In the genomic region with DNA sequence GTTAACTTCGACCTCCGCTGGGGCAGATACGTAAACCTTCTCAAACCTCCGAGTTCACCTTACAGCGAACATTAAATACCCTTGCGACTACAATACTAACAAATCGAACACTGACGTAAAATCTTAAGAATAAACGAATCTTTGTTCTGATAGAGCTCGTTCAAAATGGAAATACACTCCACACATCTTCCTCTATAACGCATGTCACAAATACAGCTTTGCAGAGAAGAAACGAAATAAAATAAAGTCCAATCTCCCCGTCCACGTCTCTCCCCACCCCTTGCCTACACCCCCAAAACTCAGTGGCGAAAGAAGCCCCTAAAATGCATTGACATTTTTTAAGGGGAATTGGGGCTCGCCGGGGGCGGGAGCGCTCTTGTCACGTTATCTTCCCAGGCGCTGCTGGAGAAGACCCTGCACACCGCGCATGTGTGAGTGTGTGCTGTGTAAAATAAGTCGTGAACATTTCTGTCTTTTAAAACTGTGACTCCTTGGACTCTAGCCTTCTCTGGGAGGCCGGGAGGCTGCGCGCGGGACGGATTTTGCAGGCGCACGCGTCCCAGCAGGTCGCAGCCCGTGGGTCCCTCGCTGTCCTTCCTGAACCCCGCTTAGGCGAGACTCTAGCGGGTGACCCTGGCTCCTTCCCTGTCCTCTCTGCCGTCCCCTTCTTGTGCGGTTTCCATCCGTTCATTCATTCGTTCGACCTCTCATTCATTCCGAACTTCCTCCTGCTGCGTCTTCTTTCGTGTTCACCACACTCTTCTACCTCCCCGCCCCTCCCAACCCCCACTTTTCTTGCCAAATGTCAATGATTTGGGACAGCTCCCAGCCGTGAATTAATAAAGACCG, we compare ENCODE assay signal across 8 cellular contexts. TPM values are rescaled to one million over a fixed set of nuclear protein-coding genes. Genes with fewer than 3 reads are reported as not detected.
DNase-seq lines count a peak whose midpoint lies in the region; FAIRE-seq and TF ChIP-seq lines count a peak whose summit lies in the region.

No MANE protein-coding gene starts in this region.

- H2AK5ac ChIP-seq in H1 (ENCODE audit: low read depth, low read length) (0 out of 2 replicates have a peak overlapping the region, but pooled peaks have one; percentile 15), trophoblast cell (ENCODE audit: low read length) (no peak overlapping the region)

- no peak overlapping the region for H3K27ac ChIP-seq in H1 (ENCODE audit: low read depth, low read length)
- H3K27ac ChIP-seq in trophoblast cell (ENCODE audit: low read depth, low read length): no peak overlapping the region

- WGBS in H1 (ENCODE audit: extremely low coverage in 1 of 2, insufficient coverage in 1 of 2, insufficient read length in 1 of 2, insufficient replicate concordance in 2 of 2, low coverage in 1 of 2, low lambda C conversion rate in 2 of 2, missing lambda C conversion rate in 1 of 2), 2 experiments: 2% methylated on average over 49 of the region's 49 CpGs; no CpG with 5 or more reads in 1 of the 2 experiments
- WGBS in trophoblast cell (ENCODE audit: extremely low coverage, insufficient coverage, insufficient read length): no CpG with 5 or more reads among the region's 49 CpGs

- H4K12ac ChIP-seq in trophoblast cell (ENCODE audit: low read depth, low read length): no peak overlapping the region

- CTCF ChIA-PET in H1 (lab: Charles Lee; ENCODE audit: partially characterized antibody): interaction anchor here (0.6 to 4.4 kb wide), 2 partner anchors 11 to 44 kb away, joined by 3 to 27 read pairs; no protein-coding TSS in a partner anchor

- H3K23me2 ChIP-seq in H1 (ENCODE audit: low read depth, low read length): peaks cover 34% of the 10 kb centered on the region

- TF ChIP-seq CTCF in H1 (IDR thresholded peaks at IDR 0.05; ENCODE audit: control extremely low read depth in 1 of 3, insufficient read depth in 1 of 3, low read depth in 1 of 3, low read length in 3 of 3): no peak

- H3K4me3 ChIP-seq in H1 (ENCODE audit: extremely low read depth in 1 of 4, insufficient read depth in 2 of 4, low read depth in 3 of 4, low read length in 4 of 4): peak overlapping the region; percentile 22 to 68 (median 50); a peak in 7 of 8 replicates
- no peak overlapping the region for H3K4me3 ChIP-seq in trophoblast cell (ENCODE audit: low read depth, low read length)

- H3K27me3 ChIP-seq in H1 (replicated peaks in 1 of 4; ENCODE audit: control insufficient read depth in 3 of 4, extremely low read depth in 1 of 4, insufficient read depth in 3 of 4, low read length in 3 of 4) (peaks cover 63 to 96% (median 89%) of the 10 kb centered on the region in 4 experiments), trophoblast cell (ENCODE audit: insufficient read depth, low read length) (peaks cover 82% of the 10 kb centered on the region)

- H3K36me3 ChIP-seq in ES-I3 (ENCODE audit: insufficient read depth, low read length) (no peaks in the 10 kb centered on the region), H1 (ENCODE audit: control insufficient read depth in 2 of 4, insufficient read depth in 4 of 4, low read length in 3 of 4) (no peaks in the 10 kb centered on the region), trophoblast cell (ENCODE audit: control insufficient read depth in 1 of 2, insufficient read depth in 2 of 2, low read length in 2 of 2) (no peaks in the 10 kb centered on the region)

- H2BK12ac ChIP-seq in H1 (ENCODE audit: low read depth, low read length) (peak overlapping the region; percentile 80; the same call in 1 of the 2 replicates), trophoblast cell (ENCODE audit: low read length) (no peak overlapping the region)

- H3K4me1 ChIP-seq in ES-I3 (ENCODE audit: insufficient read depth, low read length): peaks cover 19% of the 10 kb centered on the region
- peaks cover 14 to 59% (median 33%) of the 10 kb centered on the region in 4 experiments for H3K4me1 ChIP-seq in H1 (replicated peaks in 1 of 4; ENCODE audit: control insufficient read depth in 3 of 4, insufficient read depth in 4 of 4, low read length in 3 of 4)
- H3K4me1 ChIP-seq in trophoblast cell (ENCODE audit: control insufficient read depth in 1 of 2, insufficient read depth in 2 of 2, low read length in 2 of 2): peaks cover 17 to 23% of the 10 kb centered on the region in 2 experiments

- H2AFZ ChIP-seq in H1 (ENCODE audit: low read length) (0 out of 2 replicates have a peak overlapping the region, but pooled peaks have one; percentile 1), trophoblast cell (ENCODE audit: insufficient read depth, low read length, poor library complexity) (no peak overlapping the region)

- no peak overlapping the region for H2BK20ac ChIP-seq in H1 (ENCODE audit: low read length)

- peaks cover 13 to 22% of the 10 kb centered on the region in 2 experiments for H4K20me1 ChIP-seq in H1 (replicated peaks in 1 of 2; ENCODE audit: control insufficient read depth in 1 of 2, insufficient read depth in 2 of 2, low read length in 2 of 2)

- H2BK120ac ChIP-seq in H1 (replicated peaks; ENCODE audit: low read depth, low read length): no peak overlapping the region
- H2BK120ac ChIP-seq in trophoblast cell (ENCODE audit: insufficient read depth, low read length, poor library complexity): no peak overlapping the region

- no peak overlapping the region for H2BK15ac ChIP-seq in H1 (ENCODE audit: low read length)

- no peak for FAIRE-seq in H1 (lab: Jason Lieb, UNC)

- POLR2A ChIA-PET in H1 (lab: Charles Lee; ENCODE audit: partially characterized antibody): interaction anchor here (0.7 to 2.6 kb wide), 2 partner anchors 10 to 541 kb away, joined by 3 to 8 read pairs; no protein-coding TSS in a partner anchor

- no peak overlapping the region for H4K5ac ChIP-seq in H1 (ENCODE audit: insufficient read length, low read depth, low read length)

- DNase-seq in LHCN-M2 (ENCODE audit: low read depth) (peak; percentile 43), H1 (ENCODE audit: low read depth in 1 of 2, low spot score in 2 of 2) (peak in 1 of 2 experiments; percentile 55), trophoblast cell (peak; percentile 4 to 34), NCI-H146 treated with DMSO at 0.1 percent for 48 hours (lab: John Stamatoyannopoulos, UW; ENCODE audit: unreplicated experiment) (no peak), SHP77 (lab: John Stamatoyannopoulos, UW) (no peak), NCI-H226 (no peak)
- DNase-seq in activated CD4-positive, alpha-beta T cell treated with anti-CD3 and anti-CD28 coated beads, Interleukin-2, amount 50 U/mL, for 1 hour: no peak

- H3K18ac ChIP-seq in H1 (ENCODE audit: extremely low read depth, low read length): no peak overlapping the region; the same call in 1 of the 2 replicates
- H3K18ac ChIP-seq in trophoblast cell (ENCODE audit: low read length): no peak overlapping the region

- H3K23ac ChIP-seq in H1 (ENCODE audit: insufficient read length): no peak overlapping the region
- H3K23ac ChIP-seq in trophoblast cell (ENCODE audit: low read length): no peak overlapping the region

- H4K91ac ChIP-seq in H1 (replicated peaks; ENCODE audit: insufficient read length, low read length): no peak overlapping the region
- no peak overlapping the region for H4K91ac ChIP-seq in trophoblast cell (ENCODE audit: low read depth, low read length)

- no peak overlapping the region for H4K8ac ChIP-seq in H1 (ENCODE audit: extremely low read depth, insufficient read depth, low read length)
- no peak overlapping the region for H4K8ac ChIP-seq in trophoblast cell (ENCODE audit: low read depth, low read length)

- no peak for TF ChIP-seq RAD21 in H1 (IDR thresholded peaks at IDR 0.05 in 1 of 2, conservative IDR thresholded peaks at IDR 0.05 in 1 of 2; ENCODE audit: low read depth in 2 of 2, low read length in 2 of 2)

- no peaks in the 10 kb centered on the region for H3K9me3 ChIP-seq in ES-I3 (ENCODE audit: control insufficient read depth, insufficient read depth, low read length)
- no peaks in the 10 kb centered on the region for H3K9me3 ChIP-seq in H1 (ENCODE audit: insufficient read depth in 2 of 2, low read depth in 1 of 2, low read length in 1 of 2)
- peaks cover 11% of the 10 kb centered on the region for H3K9me3 ChIP-seq in trophoblast cell (ENCODE audit: insufficient read depth, low read depth, low read length)

- H3K14ac ChIP-seq in H1 (ENCODE audit: insufficient read length) (no peak overlapping the region), trophoblast cell (ENCODE audit: low read length) (no peak overlapping the region)

- no peak overlapping the region for H3K56ac ChIP-seq in H1 (replicated peaks; ENCODE audit: insufficient read length, low read depth, low read length)

- TF ChIP-seq EP300 in H1 (IDR thresholded peaks at IDR 0.05; ENCODE audit: borderline replicate concordance in 1 of 2, low read depth in 2 of 2, low read length in 2 of 2): no peak

- no peak overlapping the region for H2BK5ac ChIP-seq in H1 (ENCODE audit: low read depth, low read length)
- H2BK5ac ChIP-seq in trophoblast cell (ENCODE audit: low read depth, low read length, poor library complexity): no peak overlapping the region

- H3K4ac ChIP-seq in H1 (replicated peaks; ENCODE audit: insufficient read length, low read depth, low read length) (no peak overlapping the region), trophoblast cell (ENCODE audit: low read depth, low read length) (no peak overlapping the region)

- no peaks in the 10 kb centered on the region for H3K79me2 ChIP-seq in H1 (ENCODE audit: control insufficient read depth in 1 of 2, insufficient read depth in 2 of 2, low read length in 2 of 2)
- no peaks in the 10 kb centered on the region for H3K79me2 ChIP-seq in trophoblast cell (ENCODE audit: control insufficient read depth, insufficient read depth, low read length, poor library complexity)

- H3K4me2 ChIP-seq in H1 (ENCODE audit: insufficient read depth in 1 of 2, low read depth in 2 of 2, low read length in 2 of 2): peak overlapping the region; percentile 94 to 97
- H3K4me2 ChIP-seq in trophoblast cell (ENCODE audit: low read length): peak overlapping the region; percentile 69

- TF ChIP-seq POLR2A in H1 (IDR thresholded peaks at IDR 0.05; ENCODE audit: control extremely low read depth in 1 of 2, low read depth in 2 of 2, low read length in 2 of 2): no peak

- no peaks in the 10 kb centered on the region for H3K79me1 ChIP-seq in H1 (ENCODE audit: low read depth, low read length)
- H3K79me1 ChIP-seq in trophoblast cell (ENCODE audit: low read length): no peaks in the 10 kb centered on the region

- peak overlapping the region; percentile 59; the same call in 1 of the 2 replicates for H3K9ac ChIP-seq in ES-I3 (ENCODE audit: low read depth, low read length)
- H3K9ac ChIP-seq in H1 (replicated peaks in 1 of 4; ENCODE audit: extremely low read depth in 1 of 4, low read depth in 3 of 4, low read length in 3 of 4): no peak overlapping the region
- no peak overlapping the region for H3K9ac ChIP-seq in trophoblast cell (ENCODE audit: low read length)

RNA-seq across cellular contexts. Expression of gene NRN1, which starts 2.4 kb away (rescaled TPM):
- 40.7 and 41.2 TPM in 2 replicates for total RNA-seq in LHCN-M2 (2014; rRNA removed)
- polyA plus RNA-seq in LHCN-M2 (2012): 46.7 TPM
- total RNA-seq in H1 (2021; fragmentation: NEBNext Ultra II Directional; extraction: Animal tissue kit (Norgen Biotek cat#: 25700)): 0.26 TPM in 1 of 2 replicates, not detected in the other
- 0.06 and 0.11 TPM in 2 replicates for polyA plus RNA-seq in H1 (2011; rRNA removed)
- 0.10 TPM for polyA plus RNA-seq in H1 (2011; cell fraction: cytosol; rRNA removed)
- polyA plus RNA-seq in H1 (2011; cell fraction: nucleus; rRNA removed): not detected
- 0.19 to 0.25 TPM in 2 of 4 replicates, not detected in the others for polyA plus RNA-seq in H1 (2012, experiment 1 of 2)
- not detected for polyA plus RNA-seq in H1 (2012, experiment 2 of 2)
- 0.26 TPM for polyA plus RNA-seq in H1 (2013, experiment 1 of 2)
- 0.28 TPM for polyA plus RNA-seq in H1 (2013, experiment 2 of 2)
- not detected in 2 replicates for polyA minus RNA-seq in H1 (2011; rRNA and poly(A)+ RNA removed)
- not detected for polyA minus RNA-seq in H1 (2011; cell fraction: cytosol; rRNA and poly(A)+ RNA removed)
- not detected for polyA minus RNA-seq in H1 (2011; cell fraction: nucleus; rRNA and poly(A)+ RNA removed)
- polyA plus RNA-seq in trophoblast cell (2013): 0.04 and 0.05 TPM in 2 replicates

Comparison
In these comparisons a context has a peak if more than half of its experiments do, and no peak if none do; other contexts are left out.
1. DNase-seq: peak in LHCN-M2 (single experiment) and trophoblast cell (2 of 2); none in NCI-H146 treated with DMSO at 0.1 percent for 48 hours (single experiment), SHP77 (0 of 2), NCI-H226 (single experiment) and activated CD4-positive, alpha-beta T cell treated with anti-CD3 and anti-CD28 coated beads, Interleukin-2, amount 50 U/mL, for 1 hour (single experiment).
2. RNA of gene NRN1, which starts 2.4 kb away (total RNA-seq): 40.7 to 41.2 TPM in LHCN-M2; 0.26 TPM in H1; every median in the first group is over 10 times any median in the second.